In genomic region chrX:149773768-149774167, GRCh38 we compare ENCODE assay signal across 1 cellular context. TPM values are rescaled to one million over a fixed set of nuclear protein-coding genes. Genes with fewer than 3 reads are reported as not detected.
"Had no signal": no experiment of that assay in that cellular context is flagged by ENCODE, and none has a peak within 500 bp of the region (broad histone marks: within the 10 kb centered on the region; RNA-seq: fewer than 3 reads in every experiment).

Gene HSFX1 (plus strand): TSS chrX:149774068. CDS start chrX:149774682, 614 bp downstream.

RNA-seq across cellular contexts. Expression of gene HSFX1, which starts in this region (rescaled TPM):
- polyA plus RNA-seq: stomach had no signal
